In genomic region chr10:79435271-79436065, GRCh38 we compare ENCODE assay signal across 11 cellular contexts. TPM values are rescaled to one million over a fixed set of nuclear protein-coding genes. Genes with fewer than 3 reads are reported as not detected.
DNase-seq lines count a peak whose midpoint lies in the region; ATAC-seq, FAIRE-seq and TF ChIP-seq lines count a peak whose summit lies in the region.
"Had no signal": no experiment of that assay in that cellular context is flagged by ENCODE, and none has a peak within 500 bp of the region (broad histone marks: within the 10 kb centered on the region; RNA-seq: fewer than 3 reads in every experiment).

No MANE protein-coding gene starts in this region.

- peaks cover 4 to 53% (median 32%) of the 10 kb centered on the region in 4 donors for H3K4me1 ChIP-seq in liver (ENCODE audit: control insufficient read depth in 4 of 4, insufficient read depth in 4 of 4, low read length in 3 of 4)

- H3K36me3 ChIP-seq in liver (ENCODE audit: control insufficient read depth in 4 of 4, insufficient read depth in 3 of 4, low read depth in 1 of 4, low read length in 3 of 4), result peaks cover 1 to 20% (median 10%) of the 10 kb centered on the region in 4 donors

- no peaks in the 10 kb centered on the region for H3K9me3 ChIP-seq in liver (ENCODE audit: control insufficient read depth in 4 of 4, low read length in 3 of 4)

- 72% methylated on average over 15 of the region's 15 CpGs for WGBS in liver

- H3K4me3 Mint-ChIP-seq in stimulated activated effector memory CD8-positive, alpha-beta T cell treated with anti-CD3 and anti-CD28 coated beads, Interleukin-12 subunit alpha, Interleukin-12 subunit beta, amount 100 ng/mL, for 72 hours, result peak overlapping the region; percentile 58
- H3K4me3 Mint-ChIP-seq: natural killer cell had no signal

- FAIRE-seq in frontal cortex (lab: Jason Lieb, UNC), result no peak
- FAIRE-seq: D721Med had no signal

- H3K9ac ChIP-seq in liver (ENCODE audit: low read depth in 1 of 2, low read length in 2 of 2), result no peak overlapping the region

- in situ Hi-C loops in KBM-7 (cut with MboI; ENCODE audit: low pct_unique_long_range_greater_than_20kb, low sequenced_read_pairs), result no loop called here

- no peak for TF ChIP-seq CTCF in liver (IDR thresholded peaks at IDR 0.05; ENCODE audit: low read depth, low read length, missing input control)

- peak; percentile 38 for DNase-seq in KBM-7
- DNase-seq in stimulated activated effector memory CD8-positive, alpha-beta T cell treated with anti-CD3 and anti-CD28 coated beads, Interleukin-12 subunit alpha, Interleukin-12 subunit beta, amount 100 ng/mL, for 72 hours (ENCODE audit: low spot score in 2 of 2), result no peak
- DNase-seq in cerebellar cortex (ENCODE audit: low spot score), result no peak
- DNase-seq in frontal cortex (ENCODE audit: low spot score in 2 of 2), result no peak
- no peak for DNase-seq in NCI-H187 treated with DMSO at 0.1 percent for 48 hours (lab: John Stamatoyannopoulos, UW)
- DNase-seq: natural killer cell, NCI-H1436 treated with DMSO at 0.1 percent for 48 hours had no signal

- peak overlapping the region; percentile 89 for H3K27ac Mint-ChIP-seq in stimulated activated effector memory CD8-positive, alpha-beta T cell treated with anti-CD3 and anti-CD28 coated beads, Interleukin-12 subunit alpha, Interleukin-12 subunit beta, amount 100 ng/mL, for 72 hours
- H3K27ac Mint-ChIP-seq: natural killer cell had no signal

- no peak overlapping the region for H3K4me3 ChIP-seq in liver (ENCODE audit: low read depth in 1 of 3, low read length in 3 of 3)

- no peaks in the 10 kb centered on the region for H3K9me3 Mint-ChIP-seq in stimulated activated effector memory CD8-positive, alpha-beta T cell treated with anti-CD3 and anti-CD28 coated beads, Interleukin-12 subunit alpha, Interleukin-12 subunit beta, amount 100 ng/mL, for 72 hours
- H3K9me3 Mint-ChIP-seq: natural killer cell had no signal

- peaks cover 35% of the 10 kb centered on the region for H3K4me1 Mint-ChIP-seq in stimulated activated effector memory CD8-positive, alpha-beta T cell treated with anti-CD3 and anti-CD28 coated beads, Interleukin-12 subunit alpha, Interleukin-12 subunit beta, amount 100 ng/mL, for 72 hours

- H3K27ac ChIP-seq in cingulate gyrus (ENCODE audit: low read depth, low read length), result peak overlapping the region; percentile 95
- H3K27ac ChIP-seq in liver (ENCODE audit: low read depth in 1 of 2, low read length in 2 of 2), result peak overlapping the region; percentile 72 to 84

- H3K36me3 Mint-ChIP-seq in stimulated activated effector memory CD8-positive, alpha-beta T cell treated with anti-CD3 and anti-CD28 coated beads, Interleukin-12 subunit alpha, Interleukin-12 subunit beta, amount 100 ng/mL, for 72 hours, result peaks cover 12% of the 10 kb centered on the region
- H3K36me3 Mint-ChIP-seq: natural killer cell had no signal

- H3K27me3 ChIP-seq in liver (ENCODE audit: control insufficient read depth in 4 of 4, insufficient read depth in 4 of 4, low read length in 3 of 4), result no peaks in the 10 kb centered on the region

- no peak for ATAC-seq in stimulated activated effector memory CD8-positive, alpha-beta T cell treated with anti-CD3 and anti-CD28 coated beads, Interleukin-12 subunit alpha, Interleukin-12 subunit beta, amount 100 ng/mL, for 72 hours
- no peak for ATAC-seq in HG03280 (IDR thresholded peaks at IDR 0.05; ENCODE audit: unreplicated experiment)
- ATAC-seq: natural killer cell had no signal

- TF ChIP-seq RAD21 in liver (IDR thresholded peaks at IDR 0.05), result no peak

TF ChIP-seq in liver, 16 proteins besides CTCF, POLR2A, EP300 and RAD21:
- no peak for TF ChIP-seq MAX (IDR thresholded peaks at IDR 0.05)
- TF ChIP-seq TAF1 (conservative IDR thresholded peaks at IDR 0.05), result no peak
- TF ChIP-seq ATF3 (IDR thresholded peaks at IDR 0.05), result no peak
- no peak for TF ChIP-seq YY1 (IDR thresholded peaks at IDR 0.05)
- TF ChIP-seq NR2F2 (IDR thresholded peaks at IDR 0.05), result no peak
- TF ChIP-seq RXRA (IDR thresholded peaks at IDR 0.05), result no peak

RNA-seq across cellular contexts. Expression of gene ZCCHC24, which starts 10.0 kb away (rescaled TPM):
- total RNA-seq in liver (10 to 100 TPM in 1 of 2 donors, 1 to 10 TPM in 1; 7.8 to 23.9 TPM), frontal cortex (4.1 TPM)
- 10 to 100 TPM; 13.2 to 16.4 TPM for polyA plus RNA-seq in liver
